ENCODE assay signal across 8 cellular contexts in the genomic region with DNA sequence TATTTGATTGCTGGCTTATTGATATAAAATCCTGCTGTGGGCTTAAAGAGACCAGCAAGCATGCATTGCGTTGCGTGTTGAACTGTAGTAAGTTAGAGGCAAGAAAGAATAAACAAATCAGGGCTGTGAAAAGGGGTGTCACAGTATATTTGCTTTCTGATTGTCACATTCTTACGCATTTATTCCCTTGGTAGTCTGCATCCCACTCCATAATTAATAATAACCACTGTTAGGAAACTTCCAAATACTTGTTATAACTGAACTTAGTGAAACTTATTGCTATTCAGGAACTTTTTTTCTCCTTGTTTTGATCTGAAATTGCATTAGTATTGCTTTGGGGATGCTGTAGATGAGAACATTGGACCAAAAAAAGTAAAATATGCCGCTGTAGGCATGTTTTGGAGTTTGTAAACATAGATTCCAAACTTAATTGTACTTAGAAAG. TPM values are rescaled to one million over a fixed set of nuclear protein-coding genes. Genes with fewer than 3 reads are reported as not detected.
A peak's percentile ranks its signal among the peaks of the same experiment; 100 is the strongest.
DNase-seq lines count a peak whose midpoint lies in the region; ATAC-seq and TF ChIP-seq lines count a peak whose summit lies in the region.

No MANE protein-coding gene starts in this region.

- H3K27ac ChIP-seq in left ventricle myocardium inferior (replicated peaks), result peak overlapping the region; percentile 78
- peak overlapping the region; percentile 93 for H3K27ac ChIP-seq in neural progenitor cell

- no peaks in the 10 kb centered on the region for H3K9me3 Mint-ChIP-seq in neural progenitor cell

- TF ChIP-seq CTCF in left ventricle myocardium inferior (IDR thresholded peaks at IDR 0.05; ENCODE audit: borderline replicate concordance), result no peak
- no peak for TF ChIP-seq CTCF in foreskin fibroblast (IDR thresholded peaks at IDR 0.05; ENCODE audit: low read depth, low read length)
- TF ChIP-seq CTCF in neural progenitor cell (IDR thresholded peaks at IDR 0.05), result no peak

- H3F3A ChIP-seq in neural progenitor cell (ENCODE audit: low read depth), result peaks cover 45% of the 10 kb centered on the region

- peak overlapping the region; percentile 59 for H2AFZ ChIP-seq in neural progenitor cell (replicated peaks)

- peak overlapping the region; percentile 99 for H3K27ac Mint-ChIP-seq in neural progenitor cell

- ATAC-seq in left ventricle myocardium superior, result no peak
- ATAC-seq in GM19463 (IDR thresholded peaks at IDR 0.05; ENCODE audit: unreplicated experiment), result no peak
- no peak for ATAC-seq in GM21529 (IDR thresholded peaks at IDR 0.05; ENCODE audit: unreplicated experiment)
- no peak for ATAC-seq in GM21390 (IDR thresholded peaks at IDR 0.05; ENCODE audit: unreplicated experiment)

- H3K9ac ChIP-seq in neural progenitor cell, result peak overlapping the region; percentile 50

- H3K27me3 ChIP-seq in left ventricle myocardium inferior (ENCODE audit: low read depth), result no peaks in the 10 kb centered on the region
- no peaks in the 10 kb centered on the region for H3K27me3 ChIP-seq in neural progenitor cell

- peaks cover 47% of the 10 kb centered on the region for H3K4me1 Mint-ChIP-seq in neural progenitor cell

- H3K79me2 ChIP-seq in neural progenitor cell (ENCODE audit: low read depth), result peaks cover 53% of the 10 kb centered on the region

- intact Hi-C loops in left ventricle myocardium inferior (cut with micrococcal nuclease) (no loop called here), left ventricle myocardium superior (cut with micrococcal nuclease) (loop anchor here (10.0 kb wide), 1 partner anchor 286 kb away; no protein-coding TSS in a partner anchor)

- H3K36me3 ChIP-seq in left ventricle myocardium inferior (no peaks in the 10 kb centered on the region), neural progenitor cell (no peaks in the 10 kb centered on the region)

- H3K4me3 ChIP-seq in left ventricle myocardium inferior (peak overlapping the region; percentile 74), foreskin fibroblast (ENCODE audit: low read depth in 1 of 2, low read length in 2 of 2) (peak overlapping the region; percentile 50 to 67), neural progenitor cell (peak overlapping the region; percentile 63)

- H3K4me1 ChIP-seq in left ventricle myocardium inferior, result peaks cover 20% of the 10 kb centered on the region
- peaks cover 52% of the 10 kb centered on the region for H3K4me1 ChIP-seq in neural progenitor cell

- H4K20me1 ChIP-seq in neural progenitor cell (ENCODE audit: low read depth), result no peaks in the 10 kb centered on the region

- peaks cover 2% of the 10 kb centered on the region for H3K27me3 Mint-ChIP-seq in neural progenitor cell (ENCODE audit: insufficient read depth, low read depth)

- peak overlapping the region; percentile 93 for H3K4me3 Mint-ChIP-seq in neural progenitor cell

- H3K9me3 ChIP-seq in left ventricle myocardium inferior (replicated peaks) (no peaks in the 10 kb centered on the region), neural progenitor cell (ENCODE audit: low read depth) (no peaks in the 10 kb centered on the region)

- DNase-seq in left ventricle myocardium inferior (no peak), left ventricle myocardium superior (no peak), foreskin fibroblast (no peak), neural progenitor cell (ENCODE audit: low spot score) (no peak), HPDE6-E6E7 (ENCODE audit: extremely low spot score) (no peak)

- H3K36me3 Mint-ChIP-seq in neural progenitor cell, result peaks cover 23% of the 10 kb centered on the region

- peak overlapping the region; percentile 98 for H3K4me2 ChIP-seq in neural progenitor cell

RNA-seq across cellular contexts. Expression of a gene that starts 1.7 kb away (rescaled TPM):
- total RNA-seq in left ventricle myocardium inferior (27.6 TPM), left ventricle myocardium superior (26.0 TPM), neural progenitor cell (ENCODE audit: low replicate concordance) (40.7 and 45.4 TPM in 2 replicates)
